ENCODE assay signal across 8 cellular contexts in the genomic region with DNA sequence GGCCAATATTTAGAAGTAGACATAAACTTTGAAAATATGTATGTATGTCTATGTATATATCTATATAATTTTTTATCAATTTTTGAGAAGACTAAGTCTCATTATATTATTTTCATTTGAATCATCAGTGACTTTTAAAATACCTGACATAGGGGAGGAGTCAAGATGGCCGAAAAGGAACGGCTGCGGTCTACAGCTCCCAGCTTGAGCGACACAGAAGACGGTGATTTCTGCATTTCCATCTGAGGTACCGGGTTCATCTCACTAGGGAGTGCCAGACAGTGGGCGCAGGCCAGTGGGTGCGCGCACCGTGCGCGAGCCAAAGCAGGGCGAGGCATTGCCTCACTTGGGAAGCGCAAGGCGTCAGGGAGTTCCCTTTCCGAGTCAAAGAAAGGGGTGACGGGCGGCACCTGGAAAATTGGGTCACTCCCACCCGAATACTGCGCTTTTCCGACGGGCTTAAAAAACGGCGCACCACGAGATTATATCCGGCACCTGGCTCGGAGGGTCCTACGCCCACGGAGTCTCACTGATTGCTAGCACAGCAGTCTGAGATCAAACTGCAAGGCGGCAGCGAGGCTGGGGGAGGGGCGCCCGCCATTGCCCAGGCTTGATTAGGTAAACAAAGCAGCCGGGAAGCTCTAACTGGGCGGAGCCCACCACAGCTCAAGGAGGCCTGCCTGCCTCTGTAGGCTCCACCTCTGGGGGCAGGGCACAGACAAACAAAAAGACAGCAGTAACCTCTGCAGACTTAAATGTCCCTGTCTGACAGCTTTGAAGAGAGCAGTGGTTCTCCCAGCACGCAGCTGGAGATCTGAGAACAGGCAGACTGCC.
DNase-seq lines count a peak whose midpoint lies in the region; TF ChIP-seq lines count a peak whose summit lies in the region.
"Not testable (repeated sequence)": the region's sequence is repeated elsewhere in the genome, so short reads cannot be mapped to it uniquely, and the experiment has no call there.

No MANE protein-coding gene starts in this region.

- not testable (repeated sequence) for H4K8ac ChIP-seq in H9 (replicated peaks; ENCODE audit: insufficient read length, low read depth, low read length)

- H4K91ac ChIP-seq in H9 (ENCODE audit: insufficient read length, low read depth, low read length): not testable (repeated sequence)

- not testable (repeated sequence) for H3K27ac Mint-ChIP-seq in Caco-2 (ENCODE audit: unreplicated experiment); osteocyte (ENCODE audit: unreplicated experiment)
- peak overlapping the region; percentile 55 to 90 (median 89); a peak in 2 of 7 replicates for H3K27ac Mint-ChIP-seq in H9
- H3K27ac Mint-ChIP-seq in endodermal cell: peak overlapping the region; percentile 96

- CTCF ChIA-PET in Caco-2 (lab: Charles Lee): interaction anchor here (0.9 kb wide), 1 partner anchor 109 kb away, joined by 3 read pairs; no protein-coding TSS in a partner anchor

- not testable (repeated sequence) for H3K79me2 ChIP-seq in H9 (ENCODE audit: insufficient read depth, low read length)

- not testable (repeated sequence) for H3T11ph ChIP-seq in H9 (ENCODE audit: low read length)

- not testable (repeated sequence) for H4K5ac ChIP-seq in H9 (ENCODE audit: insufficient read length, low read depth, low read length)

- peak in 1 of 2 experiments; percentile 29 for DNase-seq in Caco-2
- peak; percentile 26 for DNase-seq in H9
- DNase-seq in NCI-H1105 treated with DMSO at 0.1 percent for 48 hours (lab: John Stamatoyannopoulos, UW): peak; percentile 63
- peak; percentile 23 for DNase-seq in NCI-H2227 (lab: John Stamatoyannopoulos, UW; ENCODE audit: unreplicated experiment)
- DNase-seq in NT2/D1 (ENCODE audit: low read depth, low spot score); endodermal cell; osteocyte (ENCODE audit: extremely low spot score, unreplicated experiment): not testable (repeated sequence)

- not testable (repeated sequence) for H2BK5ac ChIP-seq in H9 (ENCODE audit: insufficient read length, low read length)

- H4K20me1 ChIP-seq in H9 (ENCODE audit: control insufficient read depth, insufficient read depth, insufficient read length): not testable (repeated sequence)

- not testable (repeated sequence) for H3K36me3 Mint-ChIP-seq in Caco-2 (ENCODE audit: insufficient read depth, unreplicated experiment); H9 (ENCODE audit: insufficient read depth in 1 of 3, low read depth in 3 of 3); endodermal cell (ENCODE audit: low read depth); osteocyte (ENCODE audit: unreplicated experiment)

- not testable (repeated sequence) for H2BK20ac ChIP-seq in H9 (ENCODE audit: low read depth, low read length, poor library complexity, severe bottlenecking)

- H3K27me3 Mint-ChIP-seq in Caco-2 (ENCODE audit: insufficient read depth, unreplicated experiment); H9 (ENCODE audit: low read depth); endodermal cell (ENCODE audit: insufficient read depth); osteocyte (ENCODE audit: unreplicated experiment): not testable (repeated sequence)

- not testable (repeated sequence) for H3K4me2 ChIP-seq in H9 (ENCODE audit: insufficient read depth, insufficient read length, low read length)

- H3K14ac ChIP-seq in H9 (ENCODE audit: insufficient read depth, low read length): not testable (repeated sequence)

- not testable (repeated sequence) for H3K4me1 Mint-ChIP-seq in Caco-2 (ENCODE audit: low read depth, unreplicated experiment); H9; endodermal cell; osteocyte (ENCODE audit: unreplicated experiment)

- H3K4me3 Mint-ChIP-seq in Caco-2 (ENCODE audit: unreplicated experiment) (peak overlapping the region; percentile 57), H9 (peak overlapping the region; percentile 59 to 71), endodermal cell (peak overlapping the region; percentile 70), osteocyte (ENCODE audit: unreplicated experiment) (peak overlapping the region; percentile 64)

- TF ChIP-seq CTCF in Caco-2 (IDR thresholded peaks at IDR 0.05; ENCODE audit: insufficient read depth in 1 of 2, low read depth in 1 of 2, low read length in 1 of 2, severe bottlenecking in 1 of 2, unreplicated experiment in 1 of 2); H9 (conservative IDR thresholded peaks at IDR 0.05); endodermal cell (conservative IDR thresholded peaks at IDR 0.05); osteocyte (IDR thresholded peaks at IDR 0.05): not testable (repeated sequence)

- not testable (repeated sequence) for H2AFZ ChIP-seq in H9 (ENCODE audit: low read length)

- not testable (repeated sequence) for H3K56ac ChIP-seq in H9 (ENCODE audit: insufficient read length, low read depth, low read length)

- H2AK5ac ChIP-seq in H9 (ENCODE audit: insufficient read length, low read length): not testable (repeated sequence)

- no CpG with 5 or more reads among the region's 36 CpGs for WGBS in H9 (ENCODE audit: extremely low coverage, insufficient read length, low lambda C conversion rate)
- WGBS in endodermal cell (ENCODE audit: insufficient coverage in 1 of 2, insufficient read length in 1 of 2), 2 experiments: 89 to 100% methylated on average over 2 to 22 of the region's 36 CpGs

- not testable (repeated sequence) for H3K23ac ChIP-seq in H9 (ENCODE audit: insufficient read length, low read depth, low read length)

- H3K9me3 Mint-ChIP-seq in Caco-2 (ENCODE audit: unreplicated experiment); H9; endodermal cell; osteocyte (ENCODE audit: unreplicated experiment): not testable (repeated sequence)

- not testable (repeated sequence) for H3K27me3 ChIP-seq in Caco-2 (replicated peaks; ENCODE audit: control insufficient read depth, insufficient read depth, low read length); H9 (ENCODE audit: insufficient read depth, low read length); NT2/D1 (ENCODE audit: insufficient read depth, insufficient read length); endodermal cell (ENCODE audit: control insufficient read depth, insufficient read depth, low read length, poor library complexity, severe bottlenecking)

- not testable (repeated sequence) for H3K27ac ChIP-seq in H9 (ENCODE audit: insufficient read length, low read depth, low read length); endodermal cell (ENCODE audit: low read depth, low read length)

- H3K23me2 ChIP-seq in H9 (ENCODE audit: insufficient read length, low read depth, low read length, poor library complexity, severe bottlenecking): not testable (repeated sequence)

- not testable (repeated sequence) for H2BK12ac ChIP-seq in H9 (ENCODE audit: insufficient read length, low read depth, low read length)

- not testable (repeated sequence) for H3K36me3 ChIP-seq in Caco-2 (ENCODE audit: control insufficient read depth, insufficient read depth, low read length); NT2/D1 (ENCODE audit: insufficient read depth, insufficient read length, low read length); endodermal cell (ENCODE audit: control insufficient read depth, insufficient read depth, low read length)

- not testable (repeated sequence) for H3K9me3 ChIP-seq in Caco-2; H9 (ENCODE audit: control insufficient read depth, low read depth, low read length); NT2/D1 (ENCODE audit: insufficient read depth, low read length); endodermal cell (ENCODE audit: control insufficient read depth, low read length); iPS-18c (ENCODE audit: control insufficient read depth, insufficient read depth, low read length)

- not testable (repeated sequence) for H2BK120ac ChIP-seq in H9 (ENCODE audit: low read depth, low read length, poor library complexity, severe bottlenecking)

- not testable (repeated sequence) for H2BK15ac ChIP-seq in H9 (ENCODE audit: low read depth, low read length)

- H3K9ac ChIP-seq in H9 (ENCODE audit: extremely low read depth, insufficient read length, low read length); NT2/D1 (ENCODE audit: insufficient read length, low read depth); endodermal cell (ENCODE audit: extremely low read depth, low read length, poor library complexity, severe bottlenecking): not testable (repeated sequence)

- BruUV-seq in Caco-2 (replicated peaks; lab: Mats Ljungman, UMichigan): not testable (repeated sequence)

- POLR2A ChIA-PET in Caco-2 (lab: Charles Lee): not testable (repeated sequence)

- H3K79me1 ChIP-seq in H9 (ENCODE audit: insufficient read depth, low read depth, low read length, poor library complexity, severe bottlenecking): not testable (repeated sequence)

- H3K4ac ChIP-seq in H9 (ENCODE audit: low read depth, low read length): not testable (repeated sequence)

- H3K4me3 ChIP-seq in Caco-2 (ENCODE audit: low read depth, low read length); endodermal cell (ENCODE audit: low read length): not testable (repeated sequence)
- H3K4me3 ChIP-seq in NT2/D1 (ENCODE audit: insufficient read length, low read depth) (peak overlapping the region; percentile 24), iPS-18c (ENCODE audit: insufficient read depth, low read depth, low read length) (peak overlapping the region; percentile 28; the same call in 1 of the 2 replicates)

- intact Hi-C loops in Caco-2 (cut with micrococcal nuclease; ENCODE audit: unreplicated experiment): not testable (repeated sequence)

- not testable (repeated sequence) for H3K18ac ChIP-seq in H9 (ENCODE audit: insufficient read length, low read depth, low read length)

- H3K4me1 ChIP-seq in Caco-2; H9 (ENCODE audit: insufficient read depth, low read length); NT2/D1 (ENCODE audit: insufficient read depth, insufficient read length); endodermal cell (ENCODE audit: control insufficient read depth, insufficient read depth, low read length): not testable (repeated sequence)
